ENCODE assay signal across 17 cellular contexts in genomic region chr3:63909431-63909830, GRCh38. TPM values are rescaled to one million over a fixed set of nuclear protein-coding genes. Genes with fewer than 3 reads are reported as not detected.
"Had no signal": no experiment of that assay in that cellular context is flagged by ENCODE, and none has a peak within 500 bp of the region (broad histone marks: within the 10 kb centered on the region; RNA-seq: fewer than 3 reads in every experiment).

No MANE protein-coding gene starts in this region.

- H3K27ac Mint-ChIP-seq: activated naive CD4-positive, alpha-beta T cell treated with anti-CD3 and anti-CD28 coated beads for 36 hours had no signal

- H3K4me3 ChIP-seq: dorsolateral prefrontal cortex, thoracic aorta, upper lobe of right lung had no signal

- H3K4me3 Mint-ChIP-seq: activated naive CD4-positive, alpha-beta T cell treated with anti-CD3 and anti-CD28 coated beads for 36 hours; memory B cell; natural killer cell treated with Interleukin-12 subunit alpha and Interleukin-12 subunit beta and Interleukin-15 and Interleukin-18, amount 100 ng/mL, for 72 hours; stimulated activated effector memory CD8-positive, alpha-beta T cell treated with anti-CD3 and anti-CD28 coated beads, Interleukin-12 subunit alpha, Interleukin-12 subunit beta, amount 100 ng/mL, for 72 hours had no signal

- H3K27me3 ChIP-seq: dorsolateral prefrontal cortex, foreskin keratinocyte, upper lobe of right lung had no signal

- DNase-seq: activated CD4-positive, alpha-beta T cell treated with anti-CD3 and anti-CD28 coated beads, Interleukin-2, amount 50 U/mL, for 4 hours; activated CD4-positive, CD25-positive, alpha-beta regulatory T cell treated with anti-CD3 and anti-CD28 coated beads, Interleukin-2, amount 50 U/mL, for 72 hours; activated naive CD4-positive, alpha-beta T cell treated with anti-CD3 and anti-CD28 coated beads for 36 hours; dorsolateral prefrontal cortex; foreskin keratinocyte; kidney glomerular epithelial cell; left ventricle myocardium superior; posterior cingulate gyrus; retina; upper lobe of right lung had no signal

- H3K9me3 Mint-ChIP-seq: activated naive CD4-positive, alpha-beta T cell treated with anti-CD3 and anti-CD28 coated beads for 36 hours; activated T-helper 17 cell treated with anti-CD3 and anti-CD28 coated beads, Interleukin-2, amount 50 U/mL, for 72 hours; memory B cell; natural killer cell treated with Interleukin-12 subunit alpha and Interleukin-12 subunit beta and Interleukin-15 and Interleukin-18, amount 100 ng/mL, for 72 hours; stimulated activated effector memory CD8-positive, alpha-beta T cell treated with anti-CD3 and anti-CD28 coated beads, Interleukin-12 subunit alpha, Interleukin-12 subunit beta, amount 100 ng/mL, for 72 hours had no signal

- ATAC-seq: activated T-helper 17 cell treated with anti-CD3 and anti-CD28 coated beads, Interleukin-2, amount 50 U/mL, for 72 hours; foreskin keratinocyte; left ventricle myocardium superior; natural killer cell treated with Interleukin-12 subunit alpha and Interleukin-12 subunit beta and Interleukin-15 and Interleukin-18, amount 100 ng/mL, for 72 hours; stimulated activated effector memory CD8-positive, alpha-beta T cell treated with anti-CD3 and anti-CD28 coated beads, Interleukin-12 subunit alpha, Interleukin-12 subunit beta, amount 100 ng/mL, for 72 hours; upper lobe of right lung had no signal

- H3K9me3 ChIP-seq: thoracic aorta, upper lobe of right lung had no signal

- H3K27ac ChIP-seq: dorsolateral prefrontal cortex, foreskin keratinocyte, thoracic aorta, upper lobe of right lung had no signal

- H3K36me3 ChIP-seq: thoracic aorta, upper lobe of right lung had no signal

- H3K27me3 Mint-ChIP-seq: activated T-helper 17 cell treated with anti-CD3 and anti-CD28 coated beads, Interleukin-2, amount 50 U/mL, for 72 hours; memory B cell; natural killer cell treated with Interleukin-12 subunit alpha and Interleukin-12 subunit beta and Interleukin-15 and Interleukin-18, amount 100 ng/mL, for 72 hours had no signal

RNA-seq across cellular contexts. Expression of gene SCAANT1, which starts 2.8 kb away (rescaled TPM):
- total RNA-seq: activated naive CD4-positive, alpha-beta T cell treated with anti-CD3 and anti-CD28 coated beads for 36 hours; foreskin keratinocyte; left ventricle myocardium superior; thoracic aorta; upper lobe of right lung had no signal
- polyA plus RNA-seq: adipose tissue, esophagus had no signal
